ENCODE assay signal across 8 cellular contexts in the genomic region with DNA sequence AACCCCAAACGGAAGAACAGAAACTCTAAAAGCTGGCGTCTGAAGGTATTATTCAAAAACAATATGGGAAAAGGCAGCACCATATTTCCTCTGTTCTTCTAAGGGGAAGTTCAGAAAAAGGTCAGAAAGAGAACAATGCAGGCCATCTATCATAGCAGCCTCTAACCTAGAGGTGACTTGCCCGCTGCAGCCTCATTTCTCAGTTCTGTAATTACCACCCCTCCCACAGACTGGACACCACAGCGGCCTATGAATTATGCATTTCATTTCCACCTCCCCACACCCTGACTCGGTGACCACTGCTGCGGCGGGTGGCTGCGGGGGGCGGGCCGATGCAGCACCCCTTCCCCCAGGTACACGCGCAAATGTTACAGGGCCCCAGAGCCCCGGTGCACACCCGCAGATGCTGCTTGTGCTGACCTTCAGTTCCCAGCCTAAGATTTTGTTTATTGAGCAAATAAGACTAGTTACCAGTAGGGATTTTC.
A peak's percentile ranks its signal among the peaks of the same experiment; 100 is the strongest.
DNase-seq lines count a peak whose midpoint lies in the region; ATAC-seq, FAIRE-seq and TF ChIP-seq lines count a peak whose summit lies in the region.

No MANE protein-coding gene starts in this region.

- H3K4me3 ChIP-seq in endothelial cell of umbilical vein (replicated peaks in 1 of 3; ENCODE audit: insufficient read depth in 1 of 3, low read depth in 1 of 3, low read length in 3 of 3) = peak overlapping the region in 1 of 3 experiments; percentile 25

- no peaks in the 10 kb centered on the region for H3K9me3 Mint-ChIP-seq in stimulated activated memory B cell treated with anti-CD40 and anti-IgM and Interleukin-4, amounts not matched to agents 10 μg/mL and 1 μg/mL and 100 μg/mL, for 72 hours

- peak overlapping the region; percentile 77 for H3K27ac ChIP-seq in endothelial cell of umbilical vein (ENCODE audit: insufficient read depth, low read depth, low read length)

- POLR2A ChIA-PET in endothelial cell of umbilical vein (lab: Charles Lee) = no interaction called here

- peak overlapping the region; percentile 86 for H3K27ac Mint-ChIP-seq in stimulated activated memory B cell treated with anti-CD40 and anti-IgM and Interleukin-4, amounts not matched to agents 10 μg/mL and 1 μg/mL and 100 μg/mL, for 72 hours

- TF ChIP-seq POLR2A in endothelial cell of umbilical vein (IDR thresholded peaks at IDR 0.05; ENCODE audit: low read depth, low read length) = no peak

- H3K79me2 ChIP-seq in endothelial cell of umbilical vein (ENCODE audit: control insufficient read depth, insufficient read depth, low read length) = peaks cover 35% of the 10 kb centered on the region

- peaks cover 60% of the 10 kb centered on the region for H3K4me1 Mint-ChIP-seq in stimulated activated memory B cell treated with anti-CD40 and anti-IgM and Interleukin-4, amounts not matched to agents 10 μg/mL and 1 μg/mL and 100 μg/mL, for 72 hours

- no peak for TF ChIP-seq CTCF in endothelial cell of umbilical vein (IDR thresholded peaks at IDR 0.05; ENCODE audit: extremely low read depth in 1 of 2, insufficient read depth in 1 of 2, low read depth in 1 of 2, low read length in 2 of 2)

- dilution Hi-C loops in endothelial cell of umbilical vein (cut with MboI; ENCODE audit: extremely low pct_ligation_motif_present, low sequenced_read_pairs) = no loop called here

- intact Hi-C loops in endothelial cell of umbilical vein (cut with micrococcal nuclease) = loop anchor here (1.0 to 5.0 kb wide), 4 partner anchors 31 to 528 kb away; partner anchors contain the start of gene KDM7A

- no peaks in the 10 kb centered on the region for H3K27me3 Mint-ChIP-seq in stimulated activated memory B cell treated with anti-CD40 and anti-IgM and Interleukin-4, amounts not matched to agents 10 μg/mL and 1 μg/mL and 100 μg/mL, for 72 hours

- CTCF ChIA-PET in endothelial cell of umbilical vein (lab: Charles Lee) = interaction anchor here (0.9 to 4.9 kb wide), 10 partner anchors 9 to 353 kb away, joined by 3 to 233 read pairs (median 7); partner anchors contain the start of gene HIPK2

- BruUV-seq in endothelial cell of umbilical vein (replicated peaks; lab: Mats Ljungman, UMichigan) = no TSS peak

- peaks cover 43% of the 10 kb centered on the region for H3K4me1 ChIP-seq in endothelial cell of umbilical vein (ENCODE audit: control insufficient read depth, extremely low read depth, insufficient read depth, low read length)

- H3K4me2 ChIP-seq in endothelial cell of umbilical vein (ENCODE audit: insufficient read depth, low read length) = peak overlapping the region; percentile 77

- H3K36me3 Mint-ChIP-seq in stimulated activated memory B cell treated with anti-CD40 and anti-IgM and Interleukin-4, amounts not matched to agents 10 μg/mL and 1 μg/mL and 100 μg/mL, for 72 hours = peaks cover 14% of the 10 kb centered on the region

- ATAC-seq in GM18508 (IDR thresholded peaks at IDR 0.05; ENCODE audit: insufficient read depth, unreplicated experiment) = peak; percentile 91
- peak; percentile 92 for ATAC-seq in GM21619 (IDR thresholded peaks at IDR 0.05; ENCODE audit: unreplicated experiment)
- peak; percentile 92 for ATAC-seq in stimulated activated memory B cell treated with anti-CD40 and anti-IgM and Interleukin-4, amounts not matched to agents 10 μg/mL and 1 μg/mL and 100 μg/mL, for 72 hours

- H3K9ac ChIP-seq in endothelial cell of umbilical vein (replicated peaks; ENCODE audit: extremely low read depth, insufficient read depth, low read length) = peak overlapping the region; percentile 60

- H3K36me3 ChIP-seq in endothelial cell of umbilical vein (ENCODE audit: control insufficient read depth in 2 of 2, extremely low read depth in 1 of 2, insufficient read depth in 2 of 2, low read length in 2 of 2) = no peaks in the 10 kb centered on the region

- no peaks in the 10 kb centered on the region for H3K9me1 ChIP-seq in endothelial cell of umbilical vein (replicated peaks; ENCODE audit: control insufficient read depth, extremely low read depth, insufficient read depth, low read length)

- DNase-seq in NCI-H1417 treated with DMSO at 0.1 percent for 48 hours (lab: John Stamatoyannopoulos, UW) = peak; percentile 38
- DNase-seq in endothelial cell of umbilical vein (ENCODE audit: low read depth, low spot score) = peak; percentile 75
- no peak for DNase-seq in Ammon's horn (ENCODE audit: low spot score)
- no peak for DNase-seq in OCI-M2 (lab: John Stamatoyannopoulos, UW; ENCODE audit: unreplicated experiment)
- DNase-seq in NCI-H82 treated with DMSO at 0.1 percent for 48 hours (lab: John Stamatoyannopoulos, UW; ENCODE audit: unreplicated experiment) = no peak

- no peaks in the 10 kb centered on the region for H4K20me1 ChIP-seq in endothelial cell of umbilical vein (replicated peaks; ENCODE audit: control insufficient read depth, extremely low read depth, insufficient read depth, low read length)

- no peak overlapping the region for H2AFZ ChIP-seq in endothelial cell of umbilical vein (ENCODE audit: low read depth, low read length)

- peak overlapping the region; percentile 65 for H3K4me3 Mint-ChIP-seq in stimulated activated memory B cell treated with anti-CD40 and anti-IgM and Interleukin-4, amounts not matched to agents 10 μg/mL and 1 μg/mL and 100 μg/mL, for 72 hours

- H3K27me3 ChIP-seq in endothelial cell of umbilical vein (ENCODE audit: control insufficient read depth in 2 of 2, insufficient read depth in 2 of 2, low read length in 2 of 2) = no peaks in the 10 kb centered on the region

- H3K9me3 ChIP-seq in endothelial cell of umbilical vein (replicated peaks; ENCODE audit: control insufficient read depth, insufficient read depth, low read length) = no peaks in the 10 kb centered on the region

- peak; percentile 96 for FAIRE-seq in endothelial cell of umbilical vein (lab: Jason Lieb, UNC)

TF ChIP-seq in endothelial cell of umbilical vein, 7 proteins besides CTCF, POLR2A, EP300 and RAD21:
- peak; percentile 56 for TF ChIP-seq GATA2 (IDR thresholded peaks at IDR 0.05; ENCODE audit: insufficient read depth, insufficient read length, low read depth, low read length)
- no peak for TF ChIP-seq EZH2 (IDR thresholded peaks at IDR 0.05; ENCODE audit: borderline replicate concordance, low read depth, low read length, severe bottlenecking)
TF ChIP-seq in endothelial cell of umbilical vein: peak in this region for 1.

Comparison
In these comparisons a context has a peak if more than half of its experiments do, and no peak if none do; other contexts are left out.
1. DNase-seq: peak in NCI-H1417 treated with DMSO at 0.1 percent for 48 hours (single experiment) and endothelial cell of umbilical vein (single experiment); none in Ammon's horn (single experiment), OCI-M2 (single experiment) and NCI-H82 treated with DMSO at 0.1 percent for 48 hours (single experiment).
2. Peak in every context shown above with its lines, with median percentiles within 50 percentile points of each other: ATAC-seq.